25 cellular contexts compared by ENCODE assay signal in genomic region chr1:2306151-2306978, GRCh38.
DNase-seq lines count a peak whose midpoint lies in the region; ATAC-seq, FAIRE-seq and TF ChIP-seq lines count a peak whose summit lies in the region.
"Had no signal": no experiment of that assay in that cellular context is flagged by ENCODE, and none has a peak within 500 bp of the region (broad histone marks: within the 10 kb centered on the region; RNA-seq: fewer than 3 reads in every experiment).

No MANE protein-coding gene starts in this region.

- H3K4me3 ChIP-seq in right cardiac atrium (ENCODE audit: low read length) (no peak overlapping the region), left ventricle myocardium inferior (no peak overlapping the region), stomach smooth muscle (ENCODE audit: low read length in 2 of 2) (no peak overlapping the region)
- H3K4me3 ChIP-seq: lung, prostate gland, thoracic aorta had no signal

- H3K36me3 ChIP-seq in left ventricle myocardium inferior (peaks cover 63% of the 10 kb centered on the region), stomach smooth muscle (ENCODE audit: control insufficient read depth in 2 of 2, insufficient read depth in 2 of 2, low read length in 2 of 2) (peaks cover 33% of the 10 kb centered on the region in 2 donors)

- H3K27me3 ChIP-seq in right cardiac atrium (ENCODE audit: control insufficient read depth, insufficient read depth) (no peaks in the 10 kb centered on the region), left ventricle myocardium inferior (ENCODE audit: low read depth) (no peaks in the 10 kb centered on the region), stomach smooth muscle (ENCODE audit: control insufficient read depth in 1 of 2, insufficient read depth in 2 of 2, low read length in 2 of 2) (no peaks in the 10 kb centered on the region)

- no peak overlapping the region for H3K27ac ChIP-seq in right cardiac atrium (ENCODE audit: low read length)
- no peak overlapping the region for H3K27ac ChIP-seq in left ventricle myocardium inferior (replicated peaks)
- peak overlapping the region; percentile 55 for H3K27ac ChIP-seq in stomach smooth muscle (ENCODE audit: low read length)
- H3K27ac ChIP-seq: epithelial cell of prostate, neutrophil, prostate gland, thoracic aorta had no signal

- WGBS in right cardiac atrium, result 85% methylated on average over 81 of the region's 81 CpGs

- DNase-seq in right cardiac atrium (peak in 2 of 3 donors; percentile 55 to 69), left ventricle myocardium inferior (no peak), amniotic epithelial cell (ENCODE audit: low read depth) (peak; percentile 28), iPS-NIHi11 (ENCODE audit: low spot score) (peak; percentile 60), NCI-H1105 (lab: John Stamatoyannopoulos, UW) (no peak), NK-92 (lab: John Stamatoyannopoulos, UW; ENCODE audit: unreplicated experiment) (no peak), D721Med (ENCODE audit: insufficient read length, low spot score) (no peak)
- DNase-seq: activated CD4-positive, alpha-beta memory T cell treated with anti-CD3 and anti-CD28 coated beads for 36 hours; activated CD4-positive, CD25-positive, alpha-beta regulatory T cell treated with anti-CD3 and anti-CD28 coated beads, Interleukin-2, amount 50 U/mL, for 72 hours; activated effector memory CD4-positive, alpha-beta T cell treated with Interleukin-2 at 50 U/mL for 16 hours; AML-193; Karpas-422; NCI-H146; NCI-H446 treated with DMSO at 0.1 percent for 48 hours; NCI-H82; RPMI8226 had no signal

- TF ChIP-seq CTCF in left ventricle myocardium inferior (IDR thresholded peaks at IDR 0.05; ENCODE audit: borderline replicate concordance), result no peak
- TF ChIP-seq CTCF in D721Med (IDR thresholded peaks at IDR 0.05; ENCODE audit: insufficient read depth, missing control alignments), result no peak

- ATAC-seq in right cardiac atrium, result no peak
- ATAC-seq: HCT116 had no signal

- no peaks in the 10 kb centered on the region for H3K9me3 ChIP-seq in right cardiac atrium (ENCODE audit: control insufficient read depth, low read length)
- no peaks in the 10 kb centered on the region for H3K9me3 ChIP-seq in left ventricle myocardium inferior (replicated peaks)
- H3K9me3 ChIP-seq in stomach smooth muscle (ENCODE audit: control insufficient read depth in 2 of 2, low read length in 2 of 2), result no peaks in the 10 kb centered on the region
- H3K9me3 ChIP-seq: neutrophil, prostate gland, thoracic aorta had no signal

- H3K4me1 ChIP-seq in right cardiac atrium (ENCODE audit: control insufficient read depth, insufficient read depth, low read length) (peaks cover 6% of the 10 kb centered on the region), left ventricle myocardium inferior (peaks cover 40% of the 10 kb centered on the region), stomach smooth muscle (ENCODE audit: control insufficient read depth, insufficient read depth, low read length) (peaks cover 51% of the 10 kb centered on the region)

- intact Hi-C loops in right cardiac atrium (cut with DNase I), result no loop called here
- intact Hi-C loops in left ventricle myocardium inferior (cut with micrococcal nuclease), result no loop called here

- no peak overlapping the region for H3K9ac ChIP-seq in stomach smooth muscle (ENCODE audit: low read length in 2 of 2)

- no peak for FAIRE-seq in D721Med (lab: Jason Lieb, UNC)
- FAIRE-seq: A204.1, GM19239 had no signal

Comparison
In these comparisons a context has a peak if more than half of its experiments do, and no peak if none do; other contexts are left out.
1. DNase-seq: peak in right cardiac atrium (2 of 3), amniotic epithelial cell (single experiment) and iPS-NIHi11 (single experiment); none in left ventricle myocardium inferior (single experiment), NCI-H1105 (single experiment), NK-92 (single experiment) and D721Med (single experiment).